In the genomic region with DNA sequence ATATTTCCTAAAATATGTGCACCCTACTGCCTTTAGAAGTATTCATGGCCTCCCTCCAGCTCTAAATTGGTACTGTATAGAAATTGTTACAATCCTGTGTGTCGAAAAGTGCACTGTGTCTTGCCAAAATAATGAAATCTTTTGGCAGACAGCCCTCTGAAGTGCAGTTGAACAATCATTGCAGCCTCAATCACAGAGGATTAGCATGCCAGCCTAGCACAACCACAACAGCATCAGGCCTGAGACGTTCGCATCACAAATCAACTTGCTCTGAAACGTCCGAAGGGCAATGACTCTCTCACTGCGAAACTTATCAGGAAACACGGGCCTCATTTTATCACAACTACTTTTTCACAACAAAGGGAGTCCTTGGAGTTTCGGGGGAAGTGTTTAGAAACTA, we compare ENCODE assay signal across 27 cellular contexts.
A peak's percentile ranks its signal among the peaks of the same experiment; 100 is the strongest.
DNase-seq lines count a peak whose midpoint lies in the region; FAIRE-seq and TF ChIP-seq lines count a peak whose summit lies in the region.
"Had no signal": no experiment of that assay in that cellular context is flagged by ENCODE, and none has a peak within 500 bp of the region (broad histone marks: within the 10 kb centered on the region; RNA-seq: fewer than 3 reads in every experiment).

No MANE protein-coding gene starts in this region.

- no peaks in the 10 kb centered on the region for H3K23me2 ChIP-seq in H1 (ENCODE audit: low read depth, low read length)

- H3K79me1 ChIP-seq in H1 (ENCODE audit: low read depth, low read length) = no peaks in the 10 kb centered on the region; the same call in 1 of the 2 replicates

- H3K4me1 ChIP-seq in H1 (replicated peaks in 1 of 4; ENCODE audit: control insufficient read depth in 3 of 4, insufficient read depth in 4 of 4, low read length in 3 of 4) (peaks cover 0 to 5% (median 2%) of the 10 kb centered on the region in 4 experiments; a peak in 3 of 7 replicates), prostate gland (replicated peaks) (no peaks in the 10 kb centered on the region)
- H3K4me1 ChIP-seq: transverse colon had no signal

- H2BK120ac ChIP-seq in H1 (replicated peaks; ENCODE audit: low read depth, low read length) = no peak overlapping the region

- H2BK5ac ChIP-seq in H1 (ENCODE audit: low read depth, low read length) = no peak overlapping the region

- CTCF ChIA-PET in H1 (lab: Charles Lee; ENCODE audit: partially characterized antibody) = interaction anchor here (1.0 kb wide), 1 partner anchor 10 kb away, joined by 4 read pairs; no protein-coding TSS in a partner anchor

- H2BK12ac ChIP-seq in H1 (ENCODE audit: low read depth, low read length) = no peak overlapping the region

- WGBS in H1 (ENCODE audit: extremely low coverage in 1 of 2, insufficient coverage in 1 of 2, insufficient read length in 1 of 2, insufficient replicate concordance in 2 of 2, low coverage in 1 of 2, low lambda C conversion rate in 2 of 2, missing lambda C conversion rate in 1 of 2), 2 experiments = 60% methylated on average over 8 of the region's 8 CpGs; no CpG with 5 or more reads in 1 of the 2 experiments
- WGBS in prostate gland = 14% methylated on average over 8 of the region's 8 CpGs

- H3K27ac ChIP-seq in H1 (ENCODE audit: low read depth, low read length) (no peak overlapping the region), prostate gland (no peak overlapping the region)
- H3K27ac ChIP-seq: brain microvascular endothelial cell, transverse colon had no signal

- H2BK20ac ChIP-seq in H1 (ENCODE audit: low read length) = no peak overlapping the region

- intact Hi-C loops in prostate gland (cut with DNase I) = no loop called here
- intact Hi-C loops in activated CD4-positive, alpha-beta T cell treated with anti-CD3 and anti-CD28 coated beads, Interleukin-2, amount 10 ng/mL, durations not matched to agents 24 days and 14 days (cut with micrococcal nuclease) = no loop called here

- peaks cover 0 to 61% of the 10 kb centered on the region in 2 experiments; a peak in 2 of 4 replicates for H3K79me2 ChIP-seq in H1 (ENCODE audit: control insufficient read depth in 1 of 2, insufficient read depth in 2 of 2, low read length in 2 of 2)

- H2BK15ac ChIP-seq in H1 (ENCODE audit: low read length) = no peak overlapping the region

- POLR2A ChIA-PET in H1 (lab: Charles Lee; ENCODE audit: partially characterized antibody) = interaction anchor here (0.6 kb wide), 1 partner anchor 455 kb away, joined by 3 read pairs; no protein-coding TSS in a partner anchor

- H3K9me3 Mint-ChIP-seq in activated CD4-positive, alpha-beta T cell treated with anti-CD3 and anti-CD28 coated beads, Interleukin-2, amount 10 ng/mL, durations not matched to agents 24 days and 14 days = peaks cover 3% of the 10 kb centered on the region
- H3K9me3 Mint-ChIP-seq: activated B cell treated with CpG ODN at 0.5 μM for 24 hours; activated naive CD8-positive, alpha-beta T cell treated with anti-CD3 and anti-CD28 coated beads, Interleukin-2, amount 10 ng/mL, durations not matched to agents 7 days and 5 days; CD8-positive, alpha-beta T cell; stimulated activated naive CD8-positive, alpha-beta T cell treated with anti-CD3 and anti-CD28 coated beads, Interleukin-15, Interleukin-2, amounts not matched to agents 100 ng/mL and 50 ng/mL, for 24 hours had no signal

- H3K4me3 ChIP-seq in H1 (ENCODE audit: extremely low read depth in 1 of 4, insufficient read depth in 2 of 4, low read depth in 3 of 4, low read length in 4 of 4) (no peak overlapping the region), prostate gland (no peak overlapping the region)
- H3K4me3 ChIP-seq: mucosa of descending colon, transverse colon had no signal

- no peak overlapping the region for H3K18ac ChIP-seq in H1 (ENCODE audit: extremely low read depth, low read length)

- no peak overlapping the region for H3K56ac ChIP-seq in H1 (replicated peaks; ENCODE audit: insufficient read length, low read depth, low read length)

- H3K4ac ChIP-seq in H1 (replicated peaks; ENCODE audit: insufficient read length, low read depth, low read length) = no peak overlapping the region

- H4K91ac ChIP-seq in H1 (replicated peaks; ENCODE audit: insufficient read length, low read length) = no peak overlapping the region

- H4K8ac ChIP-seq in H1 (ENCODE audit: extremely low read depth, insufficient read depth, low read length) = no peak overlapping the region

- TF ChIP-seq POLR2A in H1 (IDR thresholded peaks at IDR 0.05; ENCODE audit: control extremely low read depth in 1 of 2, low read depth in 2 of 2, low read length in 2 of 2) (no peak), prostate gland (IDR thresholded peaks at IDR 0.05) (no peak)

- TF ChIP-seq EP300 in H1 (IDR thresholded peaks at IDR 0.05; ENCODE audit: borderline replicate concordance in 1 of 2, low read depth in 2 of 2, low read length in 2 of 2) = no peak

- no peaks in the 10 kb centered on the region for H3K9me3 ChIP-seq in H1 (ENCODE audit: insufficient read depth in 2 of 2, low read depth in 1 of 2, low read length in 1 of 2)
- no peaks in the 10 kb centered on the region for H3K9me3 ChIP-seq in prostate gland
- H3K9me3 ChIP-seq: mucosa of descending colon, transverse colon had no signal

- no peak for TF ChIP-seq RAD21 in H1 (IDR thresholded peaks at IDR 0.05 in 1 of 2, conservative IDR thresholded peaks at IDR 0.05 in 1 of 2; ENCODE audit: low read depth in 2 of 2, low read length in 2 of 2)

- TF ChIP-seq CTCF in H1 (IDR thresholded peaks at IDR 0.05; ENCODE audit: control extremely low read depth in 1 of 3, insufficient read depth in 1 of 3, low read depth in 1 of 3, low read length in 3 of 3) = no peak
- no peak for TF ChIP-seq CTCF in prostate gland (IDR thresholded peaks at IDR 0.05)

- no peaks in the 10 kb centered on the region for H3K27me3 Mint-ChIP-seq in activated CD4-positive, alpha-beta T cell treated with anti-CD3 and anti-CD28 coated beads, Interleukin-2, amount 10 ng/mL, durations not matched to agents 24 days and 14 days
- H3K27me3 Mint-ChIP-seq: activated B cell treated with CpG ODN at 0.5 μM for 24 hours; activated CD4-positive, alpha-beta memory T cell treated with anti-CD3 and anti-CD28 coated beads for 36 hours; activated naive CD8-positive, alpha-beta T cell treated with anti-CD3 and anti-CD28 coated beads, Interleukin-2, amount 10 ng/mL, durations not matched to agents 7 days and 5 days; stimulated activated naive CD8-positive, alpha-beta T cell treated with anti-CD3 and anti-CD28 coated beads, Interleukin-15, Interleukin-2, amounts not matched to agents 100 ng/mL and 50 ng/mL, for 24 hours had no signal

- H3K9ac ChIP-seq in H1 (replicated peaks in 1 of 4; ENCODE audit: extremely low read depth in 1 of 4, low read depth in 3 of 4, low read length in 3 of 4) = no peak overlapping the region; a peak in 1 of 7 replicates

- H3K4me1 Mint-ChIP-seq in activated CD4-positive, alpha-beta T cell treated with anti-CD3 and anti-CD28 coated beads, Interleukin-2, amount 10 ng/mL, durations not matched to agents 24 days and 14 days = no peaks in the 10 kb centered on the region
- H3K4me1 Mint-ChIP-seq: activated B cell treated with CpG ODN at 0.5 μM for 24 hours; activated naive CD8-positive, alpha-beta T cell treated with anti-CD3 and anti-CD28 coated beads, Interleukin-2, amount 10 ng/mL, durations not matched to agents 7 days and 5 days had no signal

- no peak overlapping the region for H2AK5ac ChIP-seq in H1 (ENCODE audit: low read depth, low read length)

- peak; percentile 62 for FAIRE-seq in H1 (lab: Jason Lieb, UNC)

- H3K27ac Mint-ChIP-seq in activated CD4-positive, alpha-beta T cell treated with anti-CD3 and anti-CD28 coated beads, Interleukin-2, amount 10 ng/mL, durations not matched to agents 24 days and 14 days = no peak overlapping the region
- H3K27ac Mint-ChIP-seq: activated B cell treated with CpG ODN at 0.5 μM for 24 hours; activated CD4-positive, alpha-beta memory T cell treated with anti-CD3 and anti-CD28 coated beads for 36 hours; activated naive CD8-positive, alpha-beta T cell treated with anti-CD3 and anti-CD28 coated beads, Interleukin-2, amount 10 ng/mL, durations not matched to agents 7 days and 5 days; CD8-positive, alpha-beta T cell; stimulated activated naive CD8-positive, alpha-beta T cell treated with anti-CD3 and anti-CD28 coated beads, Interleukin-15, Interleukin-2, amounts not matched to agents 100 ng/mL and 50 ng/mL, for 24 hours had no signal

- H3K23ac ChIP-seq in H1 (ENCODE audit: insufficient read length) = no peak overlapping the region

- H3K14ac ChIP-seq in H1 (ENCODE audit: insufficient read length) = no peak overlapping the region

- H3K36me3 Mint-ChIP-seq in activated CD4-positive, alpha-beta T cell treated with anti-CD3 and anti-CD28 coated beads, Interleukin-2, amount 10 ng/mL, durations not matched to agents 24 days and 14 days (ENCODE audit: low read depth) = no peaks in the 10 kb centered on the region
- H3K36me3 Mint-ChIP-seq: activated CD4-positive, alpha-beta memory T cell treated with anti-CD3 and anti-CD28 coated beads for 36 hours; activated naive CD8-positive, alpha-beta T cell treated with anti-CD3 and anti-CD28 coated beads, Interleukin-2, amount 10 ng/mL, durations not matched to agents 7 days and 5 days; CD8-positive, alpha-beta T cell had no signal

- peak; percentile 12 for DNase-seq in DMS79 treated with DMSO at 0.1 percent for 48 hours (lab: John Stamatoyannopoulos, UW)
- no peak for DNase-seq in DMS79 (lab: John Stamatoyannopoulos, UW)
- peak; percentile 65 for DNase-seq in NCI-H1092 treated with DMSO at 0.1 percent for 48 hours (lab: John Stamatoyannopoulos, UW)
- no peak for DNase-seq in H1 (ENCODE audit: low read depth in 1 of 2, low spot score in 2 of 2)
- peak; percentile 19 for DNase-seq in prostate gland (ENCODE audit: low spot score)
- no peak for DNase-seq in Ammon's horn (ENCODE audit: low spot score)
- DNase-seq in DMS53 treated with DMSO at 0.1 percent for 48 hours (lab: John Stamatoyannopoulos, UW; ENCODE audit: unreplicated experiment) = no peak
- DNase-seq in activated CD4-positive, alpha-beta T cell treated with anti-CD3 and anti-CD28 coated beads, Interleukin-2, amount 10 ng/mL, durations not matched to agents 24 days and 14 days = no peak
- DNase-seq: 8988T; activated B cell treated with CpG ODN at 0.5 μM for 24 hours; activated CD4-positive, alpha-beta memory T cell treated with anti-CD3 and anti-CD28 coated beads for 36 hours; activated naive CD8-positive, alpha-beta T cell treated with anti-CD3 and anti-CD28 coated beads, Interleukin-2, amount 10 ng/mL, durations not matched to agents 7 days and 5 days; AML-193; brain microvascular endothelial cell; CD8-positive, alpha-beta T cell; effector CD4-positive, alpha-beta T cell; erythroblast; H7; Karpas-422; mucosa of descending colon; NCI-H2029; NCI-H345; NCI-H774; posterior cingulate gyrus; T-helper 9 cell; transverse colon had no signal

- peak overlapping the region in 1 of 2 experiments; percentile 31; a peak in 2 of 4 replicates for H3K4me2 ChIP-seq in H1 (ENCODE audit: insufficient read depth in 1 of 2, low read depth in 2 of 2, low read length in 2 of 2)

- H3K27me3 ChIP-seq in H1 (replicated peaks in 1 of 4; ENCODE audit: control insufficient read depth in 3 of 4, extremely low read depth in 1 of 4, insufficient read depth in 3 of 4, low read length in 3 of 4) (no peaks in the 10 kb centered on the region), prostate gland (replicated peaks; ENCODE audit: insufficient read depth) (no peaks in the 10 kb centered on the region)
- H3K27me3 ChIP-seq: brain microvascular endothelial cell, transverse colon had no signal

- no peak overlapping the region for H3K4me3 Mint-ChIP-seq in activated CD4-positive, alpha-beta T cell treated with anti-CD3 and anti-CD28 coated beads, Interleukin-2, amount 10 ng/mL, durations not matched to agents 24 days and 14 days
- H3K4me3 Mint-ChIP-seq: activated B cell treated with CpG ODN at 0.5 μM for 24 hours; activated CD4-positive, alpha-beta memory T cell treated with anti-CD3 and anti-CD28 coated beads for 36 hours; activated naive CD8-positive, alpha-beta T cell treated with anti-CD3 and anti-CD28 coated beads, Interleukin-2, amount 10 ng/mL, durations not matched to agents 7 days and 5 days; CD8-positive, alpha-beta T cell; stimulated activated naive CD8-positive, alpha-beta T cell treated with anti-CD3 and anti-CD28 coated beads, Interleukin-15, Interleukin-2, amounts not matched to agents 100 ng/mL and 50 ng/mL, for 24 hours had no signal

- H3K36me3 ChIP-seq in H1 (ENCODE audit: control insufficient read depth in 2 of 4, insufficient read depth in 4 of 4, low read length in 3 of 4) (no peaks in the 10 kb centered on the region), prostate gland (no peaks in the 10 kb centered on the region)
- H3K36me3 ChIP-seq: brain microvascular endothelial cell, transverse colon had no signal

- no peak overlapping the region for H2AFZ ChIP-seq in H1 (ENCODE audit: low read length)

- no peak overlapping the region for H4K5ac ChIP-seq in H1 (ENCODE audit: insufficient read length, low read depth, low read length)

- no peaks in the 10 kb centered on the region for H4K20me1 ChIP-seq in H1 (replicated peaks in 1 of 2; ENCODE audit: control insufficient read depth in 1 of 2, insufficient read depth in 2 of 2, low read length in 2 of 2)

Comparison
In these comparisons a context has a peak if more than half of its experiments do, and no peak if none do; other contexts are left out.
1. DNase-seq: peak in DMS79 treated with DMSO at 0.1 percent for 48 hours (single experiment), NCI-H1092 treated with DMSO at 0.1 percent for 48 hours (single experiment) and prostate gland (single experiment); none in DMS79 (single experiment), H1 (0 of 2), Ammon's horn (single experiment), DMS53 treated with DMSO at 0.1 percent for 48 hours (single experiment) and activated CD4-positive, alpha-beta T cell treated with anti-CD3 and anti-CD28 coated beads, Interleukin-2, amount 10 ng/mL, durations not matched to agents 24 days and 14 days (single experiment).